8 cellular contexts compared by ENCODE assay signal in genomic region chr6:79544939-79545450, GRCh38. TPM values are rescaled to one million over a fixed set of nuclear protein-coding genes. Genes with fewer than 3 reads are reported as not detected.
DNase-seq lines count a peak whose midpoint lies in the region; ATAC-seq lines count a peak whose summit lies in the region.

No MANE protein-coding gene starts in this region.

- H3K27ac Mint-ChIP-seq in activated CD4-positive, alpha-beta T cell treated with anti-CD3 and anti-CD28 coated beads, Interleukin-2, amount 10 ng/mL, durations not matched to agents 7 days and 5 days = no peak overlapping the region

- H3K18ac ChIP-seq in neuronal stem cell (ENCODE audit: low read length) = no peak overlapping the region

- peaks cover 3 to 20% of the 10 kb centered on the region in 2 donors for H3K4me1 ChIP-seq in neuronal stem cell (ENCODE audit: control insufficient read depth in 2 of 2, insufficient read depth in 1 of 2, low read depth in 1 of 2, low read length in 2 of 2)

- no peak overlapping the region for H2BK5ac ChIP-seq in neuronal stem cell (ENCODE audit: low read length)

- no CpG with 5 or more reads among the region's 7 CpGs for WGBS in neuronal stem cell (ENCODE audit: extremely low coverage in 2 of 2, insufficient read length in 2 of 2, insufficient replicate concordance in 1 of 2), 2 donors

- no peak overlapping the region for H3K4me3 Mint-ChIP-seq in activated CD4-positive, alpha-beta T cell treated with anti-CD3 and anti-CD28 coated beads, Interleukin-2, amount 10 ng/mL, durations not matched to agents 7 days and 5 days

- H3K79me1 ChIP-seq in neuronal stem cell (ENCODE audit: low read depth, low read length) = no peaks in the 10 kb centered on the region

- H3K36me3 ChIP-seq in neuronal stem cell (replicated peaks in 1 of 2; ENCODE audit: control insufficient read depth in 2 of 2, insufficient read depth in 2 of 2, low read length in 2 of 2) = no peaks in the 10 kb centered on the region

- H3K4me2 ChIP-seq in neuronal stem cell (ENCODE audit: insufficient read depth, low read length, poor library complexity, severe bottlenecking) = no peak overlapping the region

- peaks cover 11% of the 10 kb centered on the region for H3K4me1 Mint-ChIP-seq in activated CD4-positive, alpha-beta T cell treated with anti-CD3 and anti-CD28 coated beads, Interleukin-2, amount 10 ng/mL, durations not matched to agents 7 days and 5 days

- no peaks in the 10 kb centered on the region for H3K27me3 Mint-ChIP-seq in activated CD4-positive, alpha-beta T cell treated with anti-CD3 and anti-CD28 coated beads, Interleukin-2, amount 10 ng/mL, durations not matched to agents 7 days and 5 days

- no peak overlapping the region for H3K27ac ChIP-seq in neuronal stem cell (replicated peaks; ENCODE audit: low read length)

- peak; percentile 81 for DNase-seq in AG20443 (ENCODE audit: low spot score)
- DNase-seq in NCI-H2081 (lab: John Stamatoyannopoulos, UW) = peak; percentile 90 to 92
- DNase-seq in UCSD-AML1 (lab: John Stamatoyannopoulos, UW; ENCODE audit: unreplicated experiment) = peak; percentile 9
- peak; percentile 99 for DNase-seq in foreskin melanocyte
- peak; percentile 84 for DNase-seq in neuronal stem cell (ENCODE audit: low spot score)
- DNase-seq in activated CD4-positive, alpha-beta T cell treated with anti-CD3 and anti-CD28 coated beads, Interleukin-2, amount 10 ng/mL, durations not matched to agents 7 days and 5 days = no peak

- CTCF ChIA-PET in activated CD4-positive, alpha-beta T cell treated with anti-CD3 and anti-CD28 coated beads, Interleukin-2, amount 10 ng/mL, durations not matched to agents 7 days and 5 days (lab: Charles Lee) = no interaction called here

- H2BK120ac ChIP-seq in neuronal stem cell (ENCODE audit: low read depth, low read length) = no peak overlapping the region

- no peaks in the 10 kb centered on the region for H3K9me3 ChIP-seq in neuronal stem cell (replicated peaks in 1 of 2; ENCODE audit: control insufficient read depth in 2 of 2, insufficient read depth in 1 of 2, low read depth in 1 of 2, low read length in 2 of 2)

- no peak overlapping the region for H4K91ac ChIP-seq in neuronal stem cell (ENCODE audit: low read depth, low read length, poor library complexity)

- H3K4me3 ChIP-seq in neuronal stem cell (ENCODE audit: low read length in 2 of 2) = no peak overlapping the region

- POLR2A ChIA-PET in activated CD4-positive, alpha-beta T cell treated with anti-CD3 and anti-CD28 coated beads, Interleukin-2, amount 10 ng/mL, durations not matched to agents 7 days and 5 days (lab: Charles Lee) = no interaction called here

- H3K23ac ChIP-seq in neuronal stem cell (ENCODE audit: low read depth, low read length, poor library complexity) = no peak overlapping the region

- no peak overlapping the region for H3K9ac ChIP-seq in neuronal stem cell (ENCODE audit: low read depth, low read length, poor library complexity)

- ATAC-seq in GM18867 (IDR thresholded peaks at IDR 0.05; ENCODE audit: unreplicated experiment) = peak; percentile 78
- peak; percentile 88 for ATAC-seq in HG03025 (IDR thresholded peaks at IDR 0.05; ENCODE audit: low FRiP score, unreplicated experiment)

- no peaks in the 10 kb centered on the region for H3K27me3 ChIP-seq in neuronal stem cell (ENCODE audit: control insufficient read depth in 3 of 3, insufficient read depth in 3 of 3, low read depth in 1 of 3, low read length in 3 of 3)

- H2BK12ac ChIP-seq in neuronal stem cell (ENCODE audit: low read length) = no peak overlapping the region

- no peak overlapping the region for H3K4ac ChIP-seq in neuronal stem cell (ENCODE audit: low read length)

- no peak overlapping the region for H2AFZ ChIP-seq in neuronal stem cell (ENCODE audit: low read length)

- no peak overlapping the region for H2AK5ac ChIP-seq in neuronal stem cell (ENCODE audit: low read depth, low read length)

- H4K8ac ChIP-seq in neuronal stem cell (ENCODE audit: low read depth, low read length) = no peak overlapping the region

- H3K14ac ChIP-seq in neuronal stem cell (ENCODE audit: low read length) = no peak overlapping the region

- no peaks in the 10 kb centered on the region for H3K9me3 Mint-ChIP-seq in activated CD4-positive, alpha-beta T cell treated with anti-CD3 and anti-CD28 coated beads, Interleukin-2, amount 10 ng/mL, durations not matched to agents 7 days and 5 days

- no peaks in the 10 kb centered on the region for H3K36me3 Mint-ChIP-seq in activated CD4-positive, alpha-beta T cell treated with anti-CD3 and anti-CD28 coated beads, Interleukin-2, amount 10 ng/mL, durations not matched to agents 7 days and 5 days (ENCODE audit: low read depth)

- H2BK15ac ChIP-seq in neuronal stem cell (ENCODE audit: low read length) = no peak overlapping the region

RNA-seq across cellular contexts. Expression of gene LCA5, which starts 7.8 kb away (rescaled TPM):
- 6.9 TPM for polyA plus RNA-seq in neuronal stem cell (2013, experiment 1 of 2)
- 7.0 TPM for polyA plus RNA-seq in neuronal stem cell (2013, experiment 2 of 2)
- total RNA-seq in activated CD4-positive, alpha-beta T cell treated with anti-CD3 and anti-CD28 coated beads, Interleukin-2, amount 10 ng/mL, durations not matched to agents 7 days and 5 days = under 1 TPM; 0.05 to 0.25 TPM
